8 cellular contexts compared by ENCODE assay signal in the genomic region with DNA sequence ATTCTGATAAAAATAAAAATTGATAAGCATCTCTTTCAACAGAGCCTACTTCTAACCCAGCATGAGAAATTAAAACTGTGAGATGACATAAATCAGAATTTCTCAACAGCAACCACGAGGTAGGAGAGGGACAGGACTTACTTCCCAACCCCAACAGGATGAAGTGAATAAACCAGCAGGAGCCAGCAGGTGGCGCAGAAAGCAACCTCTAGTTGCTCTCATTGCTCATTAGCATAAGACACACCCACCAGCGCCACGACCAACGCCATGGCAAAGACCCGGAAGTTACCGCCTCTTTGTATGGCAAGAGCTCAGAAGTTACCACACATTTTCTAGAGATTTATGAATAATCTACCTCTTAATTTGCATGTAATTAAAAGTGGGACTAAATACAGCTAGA.
A peak's percentile ranks its signal among the peaks of the same experiment; 100 is the strongest.
DNase-seq lines count a peak whose midpoint lies in the region; ATAC-seq and TF ChIP-seq lines count a peak whose summit lies in the region.

No MANE protein-coding gene starts in this region.

- H3K4me1 ChIP-seq in PC-9 (replicated peaks; ENCODE audit: insufficient read depth) (no peaks in the 10 kb centered on the region), mucosa of descending colon (ENCODE audit: low read depth) (no peaks in the 10 kb centered on the region), vagina (no peaks in the 10 kb centered on the region)

- no peak for TF ChIP-seq POLR2A in vagina (IDR thresholded peaks at IDR 0.05)

- DNase-seq in COLO668 (lab: John Stamatoyannopoulos, UW; ENCODE audit: unreplicated experiment) (peak; percentile 43), HS-5 (ENCODE audit: low read depth) (peak; percentile 30), PC-9 (peak; percentile 44 to 71), choroid plexus epithelial cell (ENCODE audit: low read depth) (peak; percentile 1), mucosa of descending colon (peak; percentile 55 to 78 (median 73)), hepatic stellate cell (ENCODE audit: low spot score) (no peak), vagina (ENCODE audit: extremely low spot score in 2 of 2) (no peak)

- peak; percentile 83 for ATAC-seq in GM19467 (IDR thresholded peaks at IDR 0.05; ENCODE audit: unreplicated experiment)
- peak; percentile 83 for ATAC-seq in mucosa of descending colon

- no peaks in the 10 kb centered on the region; the same call in 1 of the 2 replicates for H3K9me2 ChIP-seq in PC-9 (ENCODE audit: insufficient read depth)

- H3K27me3 ChIP-seq in PC-9 (ENCODE audit: insufficient read depth, low read depth): 0 out of 2 replicates have a peak, but pooled peaks cover 3% of the 10 kb centered on the region
- H3K27me3 ChIP-seq in vagina: no peaks in the 10 kb centered on the region

- BruUV-seq in PC-9 (replicated peaks; lab: Mats Ljungman, UMichigan): no TSS peak

- peak overlapping the region; percentile 50; the same call in 1 of the 2 replicates for H3K4me2 ChIP-seq in PC-9

- H3K4me3 ChIP-seq in PC-9 (no peak overlapping the region), choroid plexus epithelial cell (ENCODE audit: low read depth, low read length) (no peak overlapping the region), mucosa of descending colon (no peak overlapping the region), vagina (no peak overlapping the region)

- H3F3A ChIP-seq in PC-9 (ENCODE audit: insufficient read depth, low read depth): no peaks in the 10 kb centered on the region

- H3K36me3 ChIP-seq in PC-9 (ENCODE audit: low read depth): no peaks in the 10 kb centered on the region
- H3K36me3 ChIP-seq in mucosa of descending colon (ENCODE audit: low read depth): no peaks in the 10 kb centered on the region
- H3K36me3 ChIP-seq in vagina: no peaks in the 10 kb centered on the region

- H4K20me1 ChIP-seq in PC-9 (ENCODE audit: insufficient read depth): no peaks in the 10 kb centered on the region

- H3K27ac ChIP-seq in PC-9 (no peak overlapping the region), vagina (no peak overlapping the region)

- intact Hi-C loops in PC-9 (cut with micrococcal nuclease; ENCODE audit: unreplicated experiment): loop anchor here (5.0 kb wide), 1 partner anchor 1062 kb away; no protein-coding TSS in a partner anchor
- intact Hi-C loops in mucosa of descending colon (cut with DNase I, micrococcal nuclease): no loop called here
- intact Hi-C loops in vagina (cut with DNase I): no loop called here

- TF ChIP-seq CTCF in PC-9 (conservative IDR thresholded peaks at IDR 0.05) (peak; percentile 68), choroid plexus epithelial cell (conservative IDR thresholded peaks at IDR 0.05; ENCODE audit: low read depth, low read length) (no peak), mucosa of descending colon (IDR thresholded peaks at IDR 0.05) (no peak), vagina (IDR thresholded peaks at IDR 0.05) (no peak)

- H3K79me2 ChIP-seq in PC-9 (ENCODE audit: low read depth): no peaks in the 10 kb centered on the region

- no peak overlapping the region for H2AFZ ChIP-seq in PC-9

- POLR2A ChIA-PET in PC-9 (lab: Charles Lee; ENCODE audit: unreplicated experiment): no interaction called here

- CTCF ChIA-PET in PC-9 (lab: Charles Lee): no interaction called here

- H3K9me3 ChIP-seq in PC-9 (ENCODE audit: insufficient read depth, low read depth) (no peaks in the 10 kb centered on the region), mucosa of descending colon (no peaks in the 10 kb centered on the region), vagina (no peaks in the 10 kb centered on the region)

Comparison
In these comparisons a context has a peak if more than half of its experiments do, and no peak if none do; other contexts are left out.
1. DNase-seq: peak in COLO668 (single experiment), HS-5 (single experiment), PC-9 (2 of 2), choroid plexus epithelial cell (single experiment) and mucosa of descending colon (3 of 3); none in hepatic stellate cell (single experiment) and vagina (0 of 2).